ENCODE assay signal across 18 cellular contexts in the genomic region with DNA sequence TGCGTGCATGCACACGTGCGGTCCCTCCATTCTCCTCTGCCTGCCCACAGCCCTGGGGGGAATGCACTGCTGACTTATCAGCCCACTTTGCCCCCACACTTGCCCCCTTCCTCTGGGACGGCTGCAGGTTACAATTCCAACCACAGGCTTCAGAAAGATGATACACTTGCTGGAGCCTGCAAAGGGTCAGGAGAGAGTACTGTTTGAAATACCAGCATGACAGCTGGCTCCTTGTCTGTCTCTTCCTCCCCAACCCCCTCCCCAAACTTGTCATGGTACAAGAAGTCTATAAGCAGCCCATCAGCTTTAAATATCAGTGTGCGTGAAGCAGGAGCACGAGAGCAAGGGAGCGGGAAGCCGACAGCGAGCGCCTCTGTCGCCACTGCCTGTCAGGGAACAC.
DNase-seq lines count a peak whose midpoint lies in the region; ATAC-seq, FAIRE-seq and TF ChIP-seq lines count a peak whose summit lies in the region.
"Had no signal": no experiment of that assay in that cellular context is flagged by ENCODE, and none has a peak within 500 bp of the region (broad histone marks: within the 10 kb centered on the region; RNA-seq: fewer than 3 reads in every experiment).

No MANE protein-coding gene starts in this region.

- H3K4me1 Mint-ChIP-seq in nephron progenitor cell = peaks cover 93% of the 10 kb centered on the region
- H3K4me1 Mint-ChIP-seq in endothelial cell (ENCODE audit: unreplicated experiment) = peaks cover 46% of the 10 kb centered on the region

- H3K27ac ChIP-seq in cardiac muscle cell = peak overlapping the region; percentile 14
- H3K27ac ChIP-seq in right cardiac atrium (ENCODE audit: low read length) = no peak overlapping the region
- H3K27ac ChIP-seq in K562 (ENCODE audit: extremely low read depth, low read depth, low read length) = no peak overlapping the region
- H3K27ac ChIP-seq: GM23248 had no signal

- peaks cover 4% of the 10 kb centered on the region for H3K9me1 ChIP-seq in K562 (ENCODE audit: control insufficient read depth, insufficient read depth, low read length)

- peak overlapping the region; percentile 9 for H3K4me3 Mint-ChIP-seq in nephron progenitor cell
- H3K4me3 Mint-ChIP-seq in endothelial cell (ENCODE audit: unreplicated experiment) = no peak overlapping the region
- H3K4me3 Mint-ChIP-seq: CD4-positive, alpha-beta T cell had no signal

- H3K79me2 ChIP-seq in K562 (ENCODE audit: control insufficient read depth, insufficient read depth, low read length) = no peaks in the 10 kb centered on the region; the same call in 2 of the 3 replicates

- no peak for TF ChIP-seq EP300 in K562 (IDR thresholded peaks at IDR 0.05; ENCODE audit: low read length)

- H3K36me3 Mint-ChIP-seq in nephron progenitor cell (ENCODE audit: low read depth) (peaks cover 44% of the 10 kb centered on the region), endothelial cell (ENCODE audit: low read depth, unreplicated experiment) (peaks cover 17% of the 10 kb centered on the region)

- no peak for FAIRE-seq in K562 (lab: Jason Lieb, UNC)
- FAIRE-seq: GM12878, GM18507 had no signal

- ATAC-seq in right cardiac atrium = no peak
- ATAC-seq in K562 = no peak
- ATAC-seq: GM12878 had no signal

- H3K4me3 ChIP-seq in cardiac muscle cell (no peak overlapping the region), right cardiac atrium (ENCODE audit: low read length) (no peak overlapping the region), K562 (no peak overlapping the region)
- H3K4me3 ChIP-seq: GM12878, GM23248 had no signal

- CTCF ChIA-PET in K562 (lab: Yijun Ruan, JAX; ENCODE audit: low intra/inter-chr PET ratio) = no interaction called here

- peak overlapping the region in 1 of 2 experiments; percentile 23; a peak in 1 of 4 replicates for H3K9ac ChIP-seq in K562 (ENCODE audit: insufficient read depth in 1 of 2, low read depth in 2 of 2, low read length in 2 of 2)
- H3K9ac ChIP-seq: GM23248 had no signal

- POLR2A ChIA-PET in K562 (lab: Yijun Ruan, JAX) = interaction anchor here (1.8 kb wide), 1 partner anchor 20 kb away, joined by 4 read pairs; no protein-coding TSS in a partner anchor

- no TSS peak for BruUV-seq in K562 (replicated peaks; lab: Mats Ljungman, UMichigan)

- H3K9me3 ChIP-seq in cardiac muscle cell (ENCODE audit: low read depth) (no peaks in the 10 kb centered on the region), right cardiac atrium (ENCODE audit: control insufficient read depth, low read length) (no peaks in the 10 kb centered on the region), K562 (replicated peaks; ENCODE audit: control insufficient read depth, insufficient read depth, low read depth, low read length) (no peaks in the 10 kb centered on the region)

- TF ChIP-seq CTCF in cardiac muscle cell (IDR thresholded peaks at IDR 0.05; ENCODE audit: low read depth, low read length) (no peak), K562 (IDR thresholded peaks at IDR 0.05 in 2 of 3, conservative IDR thresholded peaks at IDR 0.05 in 1 of 3; ENCODE audit: insufficient read depth in 2 of 3, low read depth in 1 of 3, low read length in 3 of 3) (no peak), nephron progenitor cell (IDR thresholded peaks at IDR 0.05) (no peak), endothelial cell (IDR thresholded peaks at IDR 0.05; ENCODE audit: unreplicated experiment) (no peak)

- no peak overlapping the region for H2AFZ ChIP-seq in K562 (ENCODE audit: low read depth, low read length)
- H2AFZ ChIP-seq: GM23248 had no signal

- no peak overlapping the region for H3K27ac Mint-ChIP-seq in nephron progenitor cell
- H3K27ac Mint-ChIP-seq in endothelial cell (ENCODE audit: unreplicated experiment) = no peak overlapping the region
- H3K27ac Mint-ChIP-seq: CD4-positive, alpha-beta T cell had no signal

- in situ Hi-C loops in K562 (cut with MboI) = loop anchor here (5.0 to 10.0 kb wide), 2 partner anchors 75 to 198 kb away; no protein-coding TSS in a partner anchor

- 92% methylated on average over 11 of the region's 11 CpGs for WGBS in right cardiac atrium
- 92% methylated on average over 8 of the region's 11 CpGs for WGBS in K562 (ENCODE audit: insufficient coverage, low coverage, missing lambda C conversion rate)

- TF ChIP-seq POLR2A in K562 (conservative IDR thresholded peaks at IDR 0.05) = no peak

- H3K27me3 ChIP-seq in cardiac muscle cell = no peaks in the 10 kb centered on the region
- no peaks in the 10 kb centered on the region for H3K27me3 ChIP-seq in right cardiac atrium (ENCODE audit: control insufficient read depth, insufficient read depth)
- H3K27me3 ChIP-seq in K562 (ENCODE audit: control insufficient read depth in 2 of 2, insufficient read depth in 2 of 2, low read length in 2 of 2) = no peaks in the 10 kb centered on the region

- DNase-seq in cardiac muscle cell (ENCODE audit: low read depth in 1 of 2, low spot score in 1 of 2) (peak in 1 of 2 donors; percentile 43), right cardiac atrium (no peak), K562 (ENCODE audit: extremely low read depth in 1 of 4, low spot score in 3 of 4) (no peak), nephron progenitor cell (no peak), D341Med (ENCODE audit: low spot score) (no peak), endothelial cell (ENCODE audit: low spot score) (no peak), GOT3 (lab: John Stamatoyannopoulos, UW) (no peak)
- DNase-seq in activated effector memory CD4-positive, alpha-beta T cell treated with anti-CD3 and anti-CD28 coated beads, Interleukin-2, amount 50 U/mL, for 16 hours = no peak
- DNase-seq: 8988T; AML-193; C1 segment of cervical spinal cord; Calu3; CD4-positive, alpha-beta T cell; DMS79; GM23248; H7 had no signal

- peaks cover 2% of the 10 kb centered on the region for H3K36me3 ChIP-seq in cardiac muscle cell
- peaks cover 53% of the 10 kb centered on the region; the same call in 2 of the 3 replicates for H3K36me3 ChIP-seq in K562 (ENCODE audit: control insufficient read depth, insufficient read depth, low read length)

- no peak for TF ChIP-seq RAD21 in K562 (CRISPR knock-in tag; conservative IDR thresholded peaks at IDR 0.05 in 1 of 2, IDR thresholded peaks at IDR 0.05 in 1 of 2)

- no peaks in the 10 kb centered on the region; the same call in 1 of the 2 replicates for H4K20me1 ChIP-seq in K562 (replicated peaks; ENCODE audit: control insufficient read depth, insufficient read depth, low read length)

- H3K4me2 ChIP-seq in K562 (ENCODE audit: insufficient read depth, low read length) = no peak overlapping the region

- H3K9me3 Mint-ChIP-seq in nephron progenitor cell (no peaks in the 10 kb centered on the region), endothelial cell (ENCODE audit: unreplicated experiment) (no peaks in the 10 kb centered on the region)
- H3K9me3 Mint-ChIP-seq: CD4-positive, alpha-beta T cell had no signal

- H3K4me1 ChIP-seq in cardiac muscle cell (ENCODE audit: low read depth) (peaks cover 45% of the 10 kb centered on the region), right cardiac atrium (ENCODE audit: control insufficient read depth, insufficient read depth, low read length) (peaks cover 8% of the 10 kb centered on the region), K562 (replicated peaks in 1 of 2; ENCODE audit: control insufficient read depth in 2 of 2, insufficient read depth in 2 of 2, low read length in 2 of 2) (peaks cover 31 to 39% of the 10 kb centered on the region in 2 experiments)

- intact Hi-C loops in right cardiac atrium (cut with DNase I) = loop anchor here in 1 of 4 donors (10.0 kb wide), 1 partner anchor 68 kb away; no protein-coding TSS in a partner anchor
- intact Hi-C loops in K562 (cut with micrococcal nuclease) = loop anchor here (10.0 kb wide), 2 partner anchors 298 to 302 kb away; a partner anchor contains a TSS

- peaks cover 10% of the 10 kb centered on the region for H3K27me3 Mint-ChIP-seq in nephron progenitor cell (ENCODE audit: low read depth, poor library complexity)
- peaks cover 4% of the 10 kb centered on the region for H3K27me3 Mint-ChIP-seq in endothelial cell (ENCODE audit: unreplicated experiment)
- H3K27me3 Mint-ChIP-seq: CD4-positive, alpha-beta T cell had no signal

TF ChIP-seq in K562, 482 proteins besides CTCF, POLR2A, EP300 and RAD21:
- TF ChIP-seq CC2D1A (IDR thresholded peaks at IDR 0.05) (no peak), BRCA1 (IDR thresholded peaks at IDR 0.05) (no peak), BRCA1 (CRISPR knock-in tag; IDR thresholded peaks at IDR 0.05) (0 out of 2 replicates have a peak, but pooled peaks have one; percentile 10)
